19 cellular contexts compared by ENCODE assay signal in the genomic region with DNA sequence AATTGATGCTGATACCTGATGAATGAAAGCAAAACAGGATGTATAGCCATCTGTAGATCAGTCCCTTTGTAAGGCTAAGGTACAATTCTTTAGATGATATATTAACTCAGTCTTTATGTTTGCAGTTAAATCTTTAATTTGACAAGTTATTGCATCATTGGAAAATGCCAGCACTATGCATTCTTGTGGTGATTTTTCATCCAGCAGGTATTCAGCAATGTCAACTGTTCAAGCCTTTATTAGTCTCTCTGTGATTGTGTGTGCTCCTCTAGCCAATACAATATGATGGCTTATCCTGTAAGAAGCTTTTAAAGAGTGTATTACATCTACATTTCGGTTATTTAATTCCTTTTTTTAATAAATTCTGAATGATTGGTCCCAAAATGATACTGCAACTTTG. TPM values are rescaled to one million over a fixed set of nuclear protein-coding genes. Genes with fewer than 3 reads are reported as not detected.
A peak's percentile ranks its signal among the peaks of the same experiment; 100 is the strongest.
DNase-seq lines count a peak whose midpoint lies in the region; ATAC-seq and TF ChIP-seq lines count a peak whose summit lies in the region.
"Had no signal": no experiment of that assay in that cellular context is flagged by ENCODE, and none has a peak within 500 bp of the region (broad histone marks: within the 10 kb centered on the region; RNA-seq: fewer than 3 reads in every experiment).

No MANE protein-coding gene starts in this region.

- H3K4me1 ChIP-seq in lower lobe of right lung, result no peaks in the 10 kb centered on the region
- H3K4me1 ChIP-seq: BLaER1 treated with 17β-estradiol and CSF1 and Interleukin-3, amounts not matched to agents 10 nM and 100 nM; testis had no signal

- no peak overlapping the region for H3K4me3 ChIP-seq in choroid plexus epithelial cell (ENCODE audit: low read depth, low read length)
- no peak overlapping the region for H3K4me3 ChIP-seq in lower lobe of right lung
- H3K4me3 ChIP-seq: BLaER1 treated with 17β-estradiol and CSF1 and Interleukin-3, amounts not matched to agents 10 nM and 100 nM; spleen; testis had no signal

- no peak for ATAC-seq in lower lobe of right lung
- ATAC-seq: activated naive CD8-positive, alpha-beta T cell treated with anti-CD3 and anti-CD28 coated beads, Interleukin-2, amount 50 U/mL, for 24 hours; natural killer cell had no signal

- DNase-seq in Daoy (ENCODE audit: low read depth), result peak; percentile 27
- peak; percentile 73 for DNase-seq in M059J (ENCODE audit: low read depth)
- DNase-seq in choroid plexus epithelial cell (ENCODE audit: low read depth), result peak; percentile 70
- peak; percentile 70 for DNase-seq in kidney tubule cell (ENCODE audit: low spot score)
- no peak for DNase-seq in SK-N-DZ (ENCODE audit: low spot score)
- no peak for DNase-seq in NCI-H146 (lab: John Stamatoyannopoulos, UW)
- DNase-seq in lower lobe of right lung, result no peak
- no peak for DNase-seq in islet precursor cell
- DNase-seq: activated naive CD8-positive, alpha-beta T cell treated with anti-CD3 and anti-CD28 coated beads, Interleukin-2, amount 50 U/mL, for 24 hours; cerebellar nuclear complex; DMS 273 treated with DMSO at 0.1 percent for 48 hours; endodermal cell; H7; natural killer cell; NCI-H446; Right ventricle myocardium superior; spleen; testis had no signal

- H3K27ac ChIP-seq in lower lobe of right lung, result no peak overlapping the region
- H3K27ac ChIP-seq: BLaER1 treated with 17β-estradiol and CSF1 and Interleukin-3, amounts not matched to agents 10 nM and 100 nM; spleen; testis had no signal

- peaks cover 3% of the 10 kb centered on the region for H3K36me3 ChIP-seq in lower lobe of right lung

- no peaks in the 10 kb centered on the region for H3K9me3 ChIP-seq in lower lobe of right lung
- H3K9me3 ChIP-seq: BLaER1 treated with 17β-estradiol and CSF1 and Interleukin-3, amounts not matched to agents 10 nM and 100 nM; spleen; testis had no signal

- TF ChIP-seq CTCF in choroid plexus epithelial cell (conservative IDR thresholded peaks at IDR 0.05; ENCODE audit: low read depth, low read length), result no peak
- TF ChIP-seq CTCF in lower lobe of right lung (IDR thresholded peaks at IDR 0.05), result no peak

- no peaks in the 10 kb centered on the region for H3K27me3 ChIP-seq in lower lobe of right lung (ENCODE audit: low read depth)
- H3K27me3 ChIP-seq: BLaER1 treated with 17β-estradiol and CSF1 and Interleukin-3, amounts not matched to agents 10 nM and 100 nM; spleen; testis had no signal

- intact Hi-C loops in lower lobe of right lung (cut with DNase I), result no loop called here

RNA-seq across cellular contexts. Expression of gene HLA-DMB, which starts 34.3 kb away (rescaled TPM):
- total RNA-seq in Daoy (2014; rRNA removed; shearing (Covaris generic)), result 0.23 and 3.2 TPM in 2 replicates
- 5.1 and 8.3 TPM in 2 replicates for total RNA-seq in M059J (2014; rRNA removed; shearing (Covaris generic))
- polyA plus RNA-seq in SK-N-DZ (2014; cell fraction: cytosol; rRNA removed), result not detected in 2 replicates
- 0.24 TPM in 1 of 2 replicates, not detected in the other for polyA plus RNA-seq in SK-N-DZ (2014; cell fraction: nucleus; rRNA removed)
- total RNA-seq in lower lobe of right lung, result 208 TPM

RNA-seq across cellular contexts. Expression of gene HLA-DMA, which starts 46.4 kb away (rescaled TPM):
- total RNA-seq in Daoy (2014; rRNA removed; shearing (Covaris generic)), result 0.11 and 1.8 TPM in 2 replicates
- total RNA-seq in M059J (2014; rRNA removed; shearing (Covaris generic)), result 11.4 and 12.3 TPM in 2 replicates
- 1.9 and 3.1 TPM in 2 replicates for polyA plus RNA-seq in SK-N-DZ (2014; cell fraction: cytosol; rRNA removed)
- 0.62 and 5.1 TPM in 2 replicates for polyA plus RNA-seq in SK-N-DZ (2014; cell fraction: nucleus; rRNA removed)
- total RNA-seq in lower lobe of right lung, result 283 TPM

RNA-seq across cellular contexts. Expression of gene PSMB9, which starts 52.5 kb away (rescaled TPM):
- total RNA-seq in Daoy (2014; rRNA removed; shearing (Covaris generic)), result 76.5 and 99.3 TPM in 2 replicates
- 339 and 412 TPM in 2 replicates for total RNA-seq in M059J (2014; rRNA removed; shearing (Covaris generic))
- not detected in 2 replicates for polyA plus RNA-seq in SK-N-DZ (2014; cell fraction: cytosol; rRNA removed)
- not detected in 2 replicates for polyA plus RNA-seq in SK-N-DZ (2014; cell fraction: nucleus; rRNA removed)
- total RNA-seq in lower lobe of right lung, result 74.5 TPM
- total RNA-seq: endodermal cell, H7 had no signal

RNA-seq across cellular contexts. Expression of gene TAP1, which starts 53.0 kb away (rescaled TPM):
- total RNA-seq in Daoy (2014; rRNA removed; shearing (Covaris generic)), result 74.7 and 78.8 TPM in 2 replicates
- total RNA-seq in M059J (2014; rRNA removed; shearing (Covaris generic)), result 356 and 472 TPM in 2 replicates
- not detected in 2 replicates for polyA plus RNA-seq in SK-N-DZ (2014; cell fraction: cytosol; rRNA removed)
- not detected in 2 replicates for polyA plus RNA-seq in SK-N-DZ (2014; cell fraction: nucleus; rRNA removed)
- 63.9 TPM for total RNA-seq in lower lobe of right lung

Comparison
In these comparisons a context has a peak if more than half of its experiments do, and no peak if none do; other contexts are left out.
1. DNase-seq: peak in Daoy (single experiment), M059J (single experiment), choroid plexus epithelial cell (single experiment) and kidney tubule cell (single experiment); none in SK-N-DZ (single experiment), NCI-H146 (single experiment), lower lobe of right lung (single experiment) and islet precursor cell (single experiment).
2. RNA of gene HLA-DMB, which starts 34.3 kb away (total RNA-seq): 208 TPM in lower lobe of right lung (single experiment); 5.1 to 8.3 TPM in M059J and 0.23 to 3.2 TPM in Daoy; every median in the first group is over 10 times any median in the second.
3. RNA of gene HLA-DMA, which starts 46.4 kb away (total RNA-seq): 283 TPM in lower lobe of right lung (single experiment); 11.4 to 12.3 TPM in M059J and 0.11 to 1.8 TPM in Daoy; every median in the first group is over 10 times any median in the second.